In genomic region chr18:35410561-35410960, GRCh38 we compare ENCODE assay signal across 14 cellular contexts. TPM values are rescaled to one million over a fixed set of nuclear protein-coding genes. Genes with fewer than 3 reads are reported as not detected.
DNase-seq lines count a peak whose midpoint lies in the region; ATAC-seq and TF ChIP-seq lines count a peak whose summit lies in the region.
"Had no signal": no experiment of that assay in that cellular context is flagged by ENCODE, and none has a peak within 500 bp of the region (broad histone marks: within the 10 kb centered on the region; RNA-seq: fewer than 3 reads in every experiment).

No MANE protein-coding gene starts in this region.

- peaks cover 9 to 16% of the 10 kb centered on the region in 2 experiments; a peak in 3 of 4 replicates for H3K4me1 Mint-ChIP-seq in H9

- H3K14ac ChIP-seq in H9 (ENCODE audit: insufficient read depth, low read length): no peak overlapping the region

- H3K27me3 Mint-ChIP-seq in H9 (ENCODE audit: low read depth): peaks cover 5% of the 10 kb centered on the region

- H3K4ac ChIP-seq in H9 (ENCODE audit: low read depth, low read length): no peak overlapping the region

- ATAC-seq in GM19351 (IDR thresholded peaks at IDR 0.05; ENCODE audit: unreplicated experiment) (peak; percentile 71), HG02885 (IDR thresholded peaks at IDR 0.05; ENCODE audit: poor library complexity, unreplicated experiment) (peak; percentile 62)

- H3K4me1 ChIP-seq in H9 (ENCODE audit: insufficient read depth, low read length): no peaks in the 10 kb centered on the region
- H3K4me1 ChIP-seq: SJSA1 had no signal

- no peak overlapping the region for H3K23ac ChIP-seq in H9 (ENCODE audit: insufficient read length, low read depth, low read length)

- H2BK15ac ChIP-seq in H9 (ENCODE audit: low read depth, low read length): no peak overlapping the region

- WGBS in H9 (ENCODE audit: extremely low coverage, insufficient read length, low lambda C conversion rate): no CpG with 5 or more reads among the region's 7 CpGs

- no peak overlapping the region for H3K27ac ChIP-seq in H9 (ENCODE audit: insufficient read length, low read depth, low read length)
- H3K27ac ChIP-seq: cardiac muscle cell, SJSA1 had no signal

- no peaks in the 10 kb centered on the region for H3K79me1 ChIP-seq in H9 (ENCODE audit: insufficient read depth, low read depth, low read length, poor library complexity, severe bottlenecking)

- H2BK120ac ChIP-seq in H9 (ENCODE audit: low read depth, low read length, poor library complexity, severe bottlenecking): no peak overlapping the region

- no peak overlapping the region for H2BK20ac ChIP-seq in H9 (ENCODE audit: low read depth, low read length, poor library complexity, severe bottlenecking)

- H3K4me2 ChIP-seq in H9 (ENCODE audit: insufficient read depth, insufficient read length, low read length): no peak overlapping the region

- H3K23me2 ChIP-seq in H9 (ENCODE audit: insufficient read length, low read depth, low read length, poor library complexity, severe bottlenecking): no peaks in the 10 kb centered on the region

- no peak overlapping the region for H2AK5ac ChIP-seq in H9 (ENCODE audit: insufficient read length, low read length)

- no peaks in the 10 kb centered on the region for H3K27me3 ChIP-seq in H9 (ENCODE audit: insufficient read depth, low read length)
- H3K27me3 ChIP-seq: cardiac muscle cell, MG63, SJSA1 had no signal

- no peak overlapping the region for H3T11ph ChIP-seq in H9 (ENCODE audit: low read length)

- H2BK5ac ChIP-seq in H9 (ENCODE audit: insufficient read length, low read length): no peak overlapping the region

- H3K79me2 ChIP-seq in H9 (ENCODE audit: insufficient read depth, low read length): no peaks in the 10 kb centered on the region

- no peak overlapping the region for H3K56ac ChIP-seq in H9 (ENCODE audit: insufficient read length, low read depth, low read length)

- H4K20me1 ChIP-seq in H9 (ENCODE audit: control insufficient read depth, insufficient read depth, insufficient read length): no peaks in the 10 kb centered on the region

- no peak for TF ChIP-seq EP300 in Ishikawa (IDR thresholded peaks at IDR 0.05; ENCODE audit: borderline replicate concordance)

- no peak overlapping the region for H4K8ac ChIP-seq in H9 (replicated peaks; ENCODE audit: insufficient read length, low read depth, low read length)

- TF ChIP-seq CTCF in H9 (conservative IDR thresholded peaks at IDR 0.05): no peak

- no peak overlapping the region for H4K91ac ChIP-seq in H9 (ENCODE audit: insufficient read length, low read depth, low read length)

- no peak overlapping the region for H2BK12ac ChIP-seq in H9 (ENCODE audit: insufficient read length, low read depth, low read length)

- H3K18ac ChIP-seq in H9 (ENCODE audit: insufficient read length, low read depth, low read length): no peak overlapping the region

- H3K27ac Mint-ChIP-seq in H9: no peak overlapping the region

- no peak overlapping the region for H2AFZ ChIP-seq in H9 (ENCODE audit: low read length)

- no peak overlapping the region for H3K9ac ChIP-seq in H9 (ENCODE audit: extremely low read depth, insufficient read length, low read length)

- no peaks in the 10 kb centered on the region for H3K36me3 Mint-ChIP-seq in H9 (ENCODE audit: insufficient read depth in 1 of 3, low read depth in 3 of 3)

- no peak overlapping the region for H4K5ac ChIP-seq in H9 (ENCODE audit: insufficient read length, low read depth, low read length)

- no peaks in the 10 kb centered on the region; a peak in 1 of 5 replicates for H3K9me3 Mint-ChIP-seq in H9

- no peak for DNase-seq in activated CD4-positive, alpha-beta T cell treated with anti-CD3 and anti-CD28 coated beads for 48 hours
- DNase-seq in H9: no peak
- no peak for DNase-seq in NCI-H2227 treated with DMSO at 0.1 percent for 48 hours (lab: John Stamatoyannopoulos, UW)
- no peak for DNase-seq in medulla oblongata (ENCODE audit: extremely low spot score)
- DNase-seq: activated CD4-positive, CD25-positive, alpha-beta regulatory T cell; activated gamma-delta T cell; COR-L47; NCI-H510A treated with DMSO at 0.1 percent for 48 hours had no signal

- TF ChIP-seq RAD21 in Ishikawa (IDR thresholded peaks at IDR 0.05; ENCODE audit: low read depth): no peak

- H3K4me3 Mint-ChIP-seq in H9: no peak overlapping the region

- H3K9me3 ChIP-seq in H9 (ENCODE audit: control insufficient read depth, low read depth, low read length): no peaks in the 10 kb centered on the region
- H3K9me3 ChIP-seq: MG63, SJSA1 had no signal

TF ChIP-seq in Ishikawa, 13 proteins besides CTCF, POLR2A, EP300 and RAD21:
- TF ChIP-seq REST (IDR thresholded peaks at IDR 0.05; ENCODE audit: low read depth) (peak; percentile 39; the same call in 1 of the 2 replicates), EGR1 (IDR thresholded peaks at IDR 0.05) (no peak), CREB1 (IDR thresholded peaks at IDR 0.05; ENCODE audit: low read depth) (no peak), YY1 (IDR thresholded peaks at IDR 0.05; ENCODE audit: low read depth) (no peak)

RNA-seq across cellular contexts. Expression of gene ZNF396, which starts 33.4 kb away (rescaled TPM):
- total RNA-seq in H9 (2021): 0.94 and 1.2 TPM in 2 replicates
